ENCODE assay signal across 1 cellular context in the genomic region with DNA sequence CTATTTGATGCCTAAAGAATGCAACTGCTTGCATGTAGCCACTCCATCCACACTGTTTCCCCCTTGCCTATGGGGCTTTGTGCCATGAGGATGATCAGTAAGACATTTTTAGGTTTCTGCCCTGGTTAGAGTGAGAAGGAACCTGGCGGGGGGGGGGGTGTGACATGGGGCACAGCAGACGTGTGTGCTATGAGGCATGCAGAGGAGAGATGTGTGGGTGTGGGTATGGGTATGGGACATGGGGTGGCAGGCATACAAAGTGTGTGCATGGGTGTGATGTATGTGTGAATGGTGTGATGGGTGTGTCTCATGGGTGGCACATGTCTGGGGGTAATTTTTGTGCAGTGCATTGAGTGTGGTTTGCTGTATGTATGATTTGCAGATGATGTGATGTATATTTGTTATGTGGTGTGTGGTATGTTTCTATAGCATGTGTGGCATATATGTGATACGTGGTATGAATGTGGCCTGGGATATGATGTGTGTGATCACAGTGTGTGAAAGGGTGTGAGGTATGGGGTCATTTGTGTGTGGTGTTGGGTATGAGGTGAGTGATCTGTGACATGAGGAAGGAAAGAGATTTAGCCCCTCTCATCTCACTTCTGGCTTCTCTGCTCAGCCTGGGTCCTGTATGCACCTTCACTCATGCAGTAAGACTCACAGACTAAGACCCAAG.
TF ChIP-seq lines count a peak whose summit lies in the region.

No MANE protein-coding gene starts in this region.

TF ChIP-seq in HepG2, 621 proteins besides CTCF, POLR2A, EP300 and RAD21 (continued from another document):
- TF ChIP-seq, protein P1, sequence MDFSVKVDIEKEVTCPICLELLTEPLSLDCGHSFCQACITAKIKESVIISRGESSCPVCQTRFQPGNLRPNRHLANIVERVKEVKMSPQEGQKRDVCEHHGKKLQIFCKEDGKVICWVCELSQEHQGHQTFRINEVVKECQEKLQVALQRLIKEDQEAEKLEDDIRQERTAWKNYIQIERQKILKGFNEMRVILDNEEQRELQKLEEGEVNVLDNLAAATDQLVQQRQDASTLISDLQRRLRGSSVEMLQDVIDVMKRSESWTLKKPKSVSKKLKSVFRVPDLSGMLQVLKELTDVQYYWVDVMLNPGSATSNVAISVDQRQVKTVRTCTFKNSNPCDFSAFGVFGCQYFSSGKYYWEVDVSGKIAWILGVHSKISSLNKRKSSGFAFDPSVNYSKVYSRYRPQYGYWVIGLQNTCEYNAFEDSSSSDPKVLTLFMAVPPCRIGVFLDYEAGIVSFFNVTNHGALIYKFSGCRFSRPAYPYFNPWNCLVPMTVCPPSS (IDR thresholded peaks at IDR 0.05), result 0 out of 2 replicates have a peak, but pooled peaks have one; percentile 52
- TF ChIP-seq CREB1 (IDR thresholded peaks at IDR 0.05) (peak; percentile 33; the same call in 1 of the 2 replicates), CREB1 (CRISPR knock-in tag; IDR thresholded peaks at IDR 0.05) (no peak)
